1 cellular context compared by ENCODE assay signal in genomic region chr15:70426065-70426821, GRCh38.
TF ChIP-seq lines count a peak whose summit lies in the region.

No MANE protein-coding gene starts in this region.

TF ChIP-seq in WTC11, 78 proteins besides CTCF, POLR2A, EP300 and RAD21 (continued from another document):
- TF ChIP-seq ZBTB43 (CRISPR knock-in tag; IDR thresholded peaks at IDR 0.05) (no peak), FOXP1 (CRISPR knock-in tag; IDR thresholded peaks at IDR 0.05; ENCODE audit: borderline replicate concordance) (no peak), MAX (CRISPR knock-in tag; IDR thresholded peaks at IDR 0.05) (no peak), E2F1 (CRISPR knock-in tag; IDR thresholded peaks at IDR 0.05) (no peak), ESRRA (CRISPR knock-in tag; IDR thresholded peaks at IDR 0.05; ENCODE audit: borderline replicate concordance) (no peak), ZNF416 (CRISPR knock-in tag; IDR thresholded peaks at IDR 0.05) (no peak), E2F5 (CRISPR knock-in tag; IDR thresholded peaks at IDR 0.05) (no peak), TEAD1 (CRISPR knock-in tag; IDR thresholded peaks at IDR 0.05) (no peak), HMGA2 (CRISPR knock-in tag; IDR thresholded peaks at IDR 0.05) (no peak)
- TF ChIP-seq, protein P1, sequence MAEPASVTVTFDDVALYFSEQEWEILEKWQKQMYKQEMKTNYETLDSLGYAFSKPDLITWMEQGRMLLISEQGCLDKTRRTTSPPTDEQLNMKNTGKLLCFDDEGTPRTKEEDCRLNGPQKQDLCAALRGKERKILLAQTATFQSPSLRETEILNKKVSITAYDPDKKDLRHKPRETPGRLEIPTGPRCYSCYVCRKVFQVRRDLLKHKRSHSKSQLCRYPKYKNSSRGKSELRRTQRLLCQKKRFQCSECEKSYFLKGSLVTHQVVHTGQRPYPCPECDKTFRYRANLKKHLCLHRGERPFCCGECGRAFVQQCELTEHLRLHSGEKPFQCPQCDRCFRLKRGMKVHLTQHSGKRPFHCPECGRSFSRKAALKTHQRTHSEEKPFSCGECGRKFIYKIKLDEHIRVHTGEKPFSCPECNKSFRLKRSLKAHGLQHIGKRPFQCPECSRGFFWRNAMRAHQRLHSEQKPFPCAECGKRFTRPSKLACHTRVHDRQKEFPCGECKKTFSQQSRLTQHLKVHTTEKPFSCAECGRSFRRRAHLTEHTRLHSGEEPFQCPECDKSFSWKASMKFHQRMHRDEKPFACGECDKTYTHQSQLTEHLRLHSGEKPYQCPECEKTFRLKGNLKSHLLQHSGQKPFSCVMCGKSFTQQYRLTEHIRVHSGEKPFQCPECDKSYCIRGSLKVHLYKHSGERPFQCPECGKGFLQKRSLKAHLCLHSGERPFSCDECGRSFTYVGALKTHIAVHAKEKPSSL (CRISPR knock-in tag; conservative IDR thresholded peaks at IDR 0.05) = no peak
